Comparison of ENCODE assay signal across 25 cellular contexts in the genomic region with DNA sequence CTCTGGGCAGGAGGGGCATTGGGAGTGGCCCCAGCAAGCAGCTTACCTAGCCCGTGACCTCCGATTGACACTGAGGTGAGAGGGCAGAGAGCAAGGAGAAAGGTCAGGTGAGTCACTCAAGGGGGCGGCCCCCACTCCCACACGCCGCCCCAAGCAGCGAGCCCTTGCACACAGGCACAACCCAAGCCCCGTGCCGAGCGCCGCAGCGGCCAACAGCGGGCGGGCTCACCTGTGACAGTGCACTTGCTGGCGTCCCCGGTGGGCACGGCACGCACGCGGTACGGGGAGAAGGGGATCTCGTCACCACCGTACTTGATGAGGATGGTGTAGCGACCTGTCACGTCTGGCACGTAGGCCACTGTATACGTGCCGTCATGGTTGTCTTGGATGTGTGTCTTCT. TPM values are rescaled to one million over a fixed set of nuclear protein-coding genes. Genes with fewer than 3 reads are reported as not detected.
DNase-seq lines count a peak whose midpoint lies in the region; ATAC-seq and TF ChIP-seq lines count a peak whose summit lies in the region.
"Had no signal": no experiment of that assay in that cellular context is flagged by ENCODE, and none has a peak within 500 bp of the region (broad histone marks: within the 10 kb centered on the region; RNA-seq: fewer than 3 reads in every experiment).

No MANE protein-coding gene starts in this region.

- H3K4me1 Mint-ChIP-seq in activated naive CD4-positive, alpha-beta T cell treated with anti-CD3 and anti-CD28 coated beads, Interleukin-2, amount 50 U/mL, for 24 hours: peaks cover 6% of the 10 kb centered on the region
- peaks cover 6 to 33% of the 10 kb centered on the region in 2 donors for H3K4me1 Mint-ChIP-seq in effector memory CD8-positive, alpha-beta T cell (ENCODE audit: low read depth in 2 of 2)
- H3K4me1 Mint-ChIP-seq in type B pancreatic cell (ENCODE audit: unreplicated experiment): no peaks in the 10 kb centered on the region
- H3K4me1 Mint-ChIP-seq: nephron had no signal

- H3K4me2 ChIP-seq in PC-3 (ENCODE audit: low read length): no peak overlapping the region
- H3K4me2 ChIP-seq: A549 had no signal

- peaks cover 0 to 3% of the 10 kb centered on the region in 2 donors for H3K27me3 ChIP-seq in stomach smooth muscle (ENCODE audit: control insufficient read depth in 1 of 2, insufficient read depth in 2 of 2, low read length in 2 of 2)
- H3K27me3 ChIP-seq in PC-3 (ENCODE audit: low read length): no peaks in the 10 kb centered on the region
- H3K27me3 ChIP-seq: ovary, right atrium auricular region, tibial nerve had no signal

- intact Hi-C loops in PC-3 (cut with micrococcal nuclease): no loop called here

- no TSS peak for BruUV-seq in PC-3 (replicated peaks; lab: Mats Ljungman, UMichigan)

- peak overlapping the region; percentile 35 for H3K27ac Mint-ChIP-seq in activated naive CD4-positive, alpha-beta T cell treated with anti-CD3 and anti-CD28 coated beads, Interleukin-2, amount 50 U/mL, for 24 hours
- peak overlapping the region in 1 of 2 donors; percentile 99 for H3K27ac Mint-ChIP-seq in effector memory CD8-positive, alpha-beta T cell
- no peak overlapping the region for H3K27ac Mint-ChIP-seq in type B pancreatic cell
- H3K27ac Mint-ChIP-seq: activated T-helper 2 cell treated with anti-CD3 and anti-CD28 coated beads, Interferon-gamma antibody, Interleukin-2, Interleukin-4, amounts not matched to agents 10 μg/mL and 5 μg/mL and 100 μg/mL, durations not matched to agents 14 hours and 24 hours and 36 hours; nephron had no signal

- DNase-seq in activated naive CD4-positive, alpha-beta T cell (lab: John Stamatoyannopoulos, UW): no peak
- DNase-seq in HCEC 1CT (peak; percentile 0), type B pancreatic cell (ENCODE audit: extremely low spot score, unreplicated experiment) (no peak), PC-3 (no peak)
- DNase-seq in effector memory CD8-positive, alpha-beta T cell: no peak
- DNase-seq: DMS79 treated with DMSO at 0.1 percent for 48 hours; effector CD4-positive, alpha-beta T cell; erythroblast; foreskin fibroblast; NCI-H1105; NCI-H1930; NCI-H774; ovary; stimulated activated CD4-positive, alpha-beta T cell treated with anti-CD3 and anti-CD28 coated beads, Interleukin-4, amount 100 ng/mL, for 24 hours; stimulated activated naive CD4-positive, alpha-beta T cell treated with Interleukin-2 at 50 U/mL for 16 hours had no signal

- ATAC-seq in effector memory CD8-positive, alpha-beta T cell (replicated peaks): no peak
- ATAC-seq in PC-3 (no peak), HG03571 (IDR thresholded peaks at IDR 0.05; ENCODE audit: unreplicated experiment) (no peak)
- ATAC-seq: A549, GM12878 had no signal

- H3K4me1 ChIP-seq in stomach smooth muscle (ENCODE audit: control insufficient read depth, insufficient read depth, low read length) (peaks cover 50% of the 10 kb centered on the region), PC-3 (ENCODE audit: insufficient read depth, low read length) (no peaks in the 10 kb centered on the region)
- H3K4me1 ChIP-seq: tibial nerve had no signal

- peaks cover 53 to 74% of the 10 kb centered on the region in 2 donors for H3K36me3 ChIP-seq in stomach smooth muscle (ENCODE audit: control insufficient read depth in 2 of 2, insufficient read depth in 2 of 2, low read length in 2 of 2)
- H3K36me3 ChIP-seq in PC-3 (ENCODE audit: low read depth, low read length): peaks cover 80% of the 10 kb centered on the region
- H3K36me3 ChIP-seq: ovary had no signal

- no peak overlapping the region for H3K4me3 Mint-ChIP-seq in activated naive CD4-positive, alpha-beta T cell treated with anti-CD3 and anti-CD28 coated beads, Interleukin-2, amount 50 U/mL, for 24 hours
- peak overlapping the region; percentile 36 to 51 for H3K4me3 Mint-ChIP-seq in effector memory CD8-positive, alpha-beta T cell
- no peak overlapping the region for H3K4me3 Mint-ChIP-seq in type B pancreatic cell
- H3K4me3 Mint-ChIP-seq: nephron had no signal

- H3F3A ChIP-seq in PC-3 (ENCODE audit: low read length, unreplicated experiment): no peaks in the 10 kb centered on the region

- CTCF ChIA-PET in PC-3 (lab: Charles Lee): no interaction called here

- no peaks in the 10 kb centered on the region for H3K9me2 ChIP-seq in PC-3 (replicated peaks; ENCODE audit: low read length)

- H3K4me3 ChIP-seq in stomach smooth muscle (ENCODE audit: low read length in 2 of 2) (no peak overlapping the region), PC-3 (ENCODE audit: low read length) (no peak overlapping the region)
- H3K4me3 ChIP-seq: A549, GM12878, ovary, right atrium auricular region, tibial nerve had no signal

- no peak overlapping the region for H2AFZ ChIP-seq in PC-3 (ENCODE audit: low read length)

- H3K27ac ChIP-seq in stomach smooth muscle (ENCODE audit: low read length): peak overlapping the region; percentile 73
- no peak overlapping the region for H3K27ac ChIP-seq in PC-3 (ENCODE audit: low read length)
- H3K27ac ChIP-seq: A549, ovary, tibial nerve, VCaP had no signal

- H3K9me3 ChIP-seq in stomach smooth muscle (ENCODE audit: control insufficient read depth in 2 of 2, low read length in 2 of 2): no peaks in the 10 kb centered on the region
- no peaks in the 10 kb centered on the region for H3K9me3 ChIP-seq in PC-3 (ENCODE audit: low read length)
- H3K9me3 ChIP-seq: A549, ovary, right atrium auricular region, tibial nerve had no signal

- POLR2A ChIA-PET in PC-3 (lab: Charles Lee; ENCODE audit: unreplicated experiment): interaction anchor here (0.5 kb wide), 2 partner anchors 12 to 14 kb away, joined by 3 to 5 read pairs; no protein-coding TSS in a partner anchor

- H3K9me3 Mint-ChIP-seq in activated naive CD4-positive, alpha-beta T cell treated with anti-CD3 and anti-CD28 coated beads, Interleukin-2, amount 50 U/mL, for 24 hours: no peaks in the 10 kb centered on the region
- no peaks in the 10 kb centered on the region for H3K9me3 Mint-ChIP-seq in effector memory CD8-positive, alpha-beta T cell
- no peaks in the 10 kb centered on the region for H3K9me3 Mint-ChIP-seq in type B pancreatic cell
- H3K9me3 Mint-ChIP-seq: activated T-helper 2 cell treated with anti-CD3 and anti-CD28 coated beads, Interferon-gamma antibody, Interleukin-2, Interleukin-4, amounts not matched to agents 10 μg/mL and 5 μg/mL and 100 μg/mL, durations not matched to agents 14 hours and 24 hours and 36 hours had no signal

- H3K36me3 Mint-ChIP-seq in activated naive CD4-positive, alpha-beta T cell treated with anti-CD3 and anti-CD28 coated beads, Interleukin-2, amount 50 U/mL, for 24 hours: no peaks in the 10 kb centered on the region
- peaks cover 100% of the 10 kb centered on the region for H3K36me3 Mint-ChIP-seq in effector memory CD8-positive, alpha-beta T cell (ENCODE audit: insufficient read depth)
- H3K36me3 Mint-ChIP-seq in type B pancreatic cell: no peaks in the 10 kb centered on the region

- H3K27me3 Mint-ChIP-seq in activated naive CD4-positive, alpha-beta T cell treated with anti-CD3 and anti-CD28 coated beads, Interleukin-2, amount 50 U/mL, for 24 hours: no peaks in the 10 kb centered on the region
- H3K27me3 Mint-ChIP-seq in effector memory CD8-positive, alpha-beta T cell: no peaks in the 10 kb centered on the region
- H3K27me3 Mint-ChIP-seq in type B pancreatic cell: no peaks in the 10 kb centered on the region

- no peak for TF ChIP-seq CTCF in type B pancreatic cell (conservative IDR thresholded peaks at IDR 0.05)
- TF ChIP-seq CTCF in PC-3 (conservative IDR thresholded peaks at IDR 0.05; ENCODE audit: low read depth, low read length): no peak

- H4K20me1 ChIP-seq in PC-3 (ENCODE audit: low read length): peaks cover 33% of the 10 kb centered on the region

- H3K9ac ChIP-seq in stomach smooth muscle (ENCODE audit: low read length in 2 of 2) (no peak overlapping the region), PC-3 (ENCODE audit: low read length) (no peak overlapping the region)

- H3K79me2 ChIP-seq in PC-3 (ENCODE audit: low read length): peaks cover 16% of the 10 kb centered on the region

RNA-seq across cellular contexts. Expression of a gene that starts 17.2 kb away (rescaled TPM):
- total RNA-seq in type B pancreatic cell (ENCODE audit: low replicate concordance): 806 and 851 TPM in 2 replicates
- 2,058 and 3,170 TPM in 2 replicates for total RNA-seq in PC-3 (2014; rRNA removed)

RNA-seq across cellular contexts. Expression of a gene that starts 21.9 kb away (rescaled TPM):
- total RNA-seq in type B pancreatic cell (ENCODE audit: low replicate concordance) (56.7 and 62.7 TPM in 2 replicates), PC-3 (2014; rRNA removed) (46.8 and 49.0 TPM in 2 replicates)

RNA-seq across cellular contexts. Expression of a gene that starts 41.0 kb away (rescaled TPM):
- total RNA-seq in type B pancreatic cell (ENCODE audit: low replicate concordance) (2,880 and 3,042 TPM in 2 replicates), PC-3 (2014; rRNA removed) (2,879 and 3,401 TPM in 2 replicates)

RNA-seq across cellular contexts. Expression of a gene that starts 51.8 kb away (rescaled TPM):
- total RNA-seq in type B pancreatic cell (ENCODE audit: low replicate concordance): 13.3 and 14.4 TPM in 2 replicates
- total RNA-seq in PC-3 (2014; rRNA removed): 29.8 TPM in 2 replicates

RNA-seq across cellular contexts. Expression of a gene that starts 54.1 kb away (rescaled TPM):
- total RNA-seq in type B pancreatic cell (ENCODE audit: low replicate concordance) (30.5 and 46.1 TPM in 2 replicates), PC-3 (2014; rRNA removed) (39.4 and 41.5 TPM in 2 replicates)

Comparison
In these comparisons a context has a peak if more than half of its experiments do, and no peak if none do; other contexts are left out.
1. H3K4me3 Mint-ChIP-seq: peak in effector memory CD8-positive, alpha-beta T cell (2 of 2); none in activated naive CD4-positive, alpha-beta T cell treated with anti-CD3 and anti-CD28 coated beads, Interleukin-2, amount 50 U/mL, for 24 hours (single experiment) and type B pancreatic cell (single experiment).